In genomic region chr22:24265734-24266133, GRCh38 we compare ENCODE assay signal across 27 cellular contexts. TPM values are rescaled to one million over a fixed set of nuclear protein-coding genes. Genes with fewer than 3 reads are reported as not detected.
DNase-seq lines count a peak whose midpoint lies in the region; ATAC-seq, FAIRE-seq and TF ChIP-seq lines count a peak whose summit lies in the region.
"Had no signal": no experiment of that assay in that cellular context is flagged by ENCODE, and none has a peak within 500 bp of the region (broad histone marks: within the 10 kb centered on the region; RNA-seq: fewer than 3 reads in every experiment).

No MANE protein-coding gene starts in this region.

- DNase-seq in EL = peak; percentile 30
- DNase-seq in MM.1S = peak; percentile 78
- DNase-seq in GM12878 (ENCODE audit: low read depth, low spot score) = no peak
- peak; percentile 59 for DNase-seq in myocyte (ENCODE audit: low read depth)
- no peak for DNase-seq in SW 1271 (lab: John Stamatoyannopoulos, UW)
- DNase-seq in SIG-M5 treated with dmso at 0.1 percent for 504 hours (lab: John Stamatoyannopoulos, UW; ENCODE audit: unreplicated experiment) = no peak
- DNase-seq: activated CD8-positive, alpha-beta T cell treated with anti-CD3 and anti-CD28 coated beads for 36 hours; activated naive CD4-positive, alpha-beta T cell treated with anti-CD3 and anti-CD28 coated beads, Interleukin-2, amount 50 U/mL, for 16 hours; amniotic stem cell; Calu3; DND-41; dorsolateral prefrontal cortex; H7; left lung; NCI-H1048; NCI-H446; NCI-H774; retina; substantia nigra; trophoblast cell had no signal

- no peak for TF ChIP-seq EP300 in GM12878 (IDR thresholded peaks at IDR 0.05; ENCODE audit: borderline replicate concordance in 1 of 2, control insufficient read depth in 1 of 2, low read depth in 2 of 2, low read length in 2 of 2)

- TF ChIP-seq CTCF in MM.1S (IDR thresholded peaks at IDR 0.05; ENCODE audit: low read length) (no peak), GM12878 (IDR thresholded peaks at IDR 0.05 in 2 of 3, conservative IDR thresholded peaks at IDR 0.05 in 1 of 3; ENCODE audit: control insufficient read depth in 2 of 3, extremely low read depth in 1 of 3, insufficient read depth in 1 of 3, low read depth in 3 of 3, low read length in 3 of 3) (no peak)

- H3K4me2 ChIP-seq in MM.1S (ENCODE audit: low read depth, low read length) (no peak overlapping the region), GM12878 (ENCODE audit: control insufficient read depth, insufficient read depth) (no peak overlapping the region)

- TF ChIP-seq RAD21 in GM12878 (IDR thresholded peaks at IDR 0.05; ENCODE audit: insufficient read depth, low read depth, low read length) = no peak

- no peaks in the 10 kb centered on the region for H3K27me3 ChIP-seq in MM.1S (replicated peaks; ENCODE audit: insufficient read depth, low read length)
- no peaks in the 10 kb centered on the region for H3K27me3 ChIP-seq in GM12878 (replicated peaks in 1 of 2; ENCODE audit: control insufficient read depth in 2 of 2, insufficient read depth in 2 of 2, low read length in 1 of 2)
- H3K27me3 ChIP-seq: dorsolateral prefrontal cortex, left lung had no signal

- CTCF ChIA-PET in GM12878 (lab: Yijun Ruan, JAX) = no interaction called here

- H3K27ac ChIP-seq in MM.1S (ENCODE audit: low read length) (no peak overlapping the region), GM12878 (ENCODE audit: control insufficient read depth, insufficient read depth) (no peak overlapping the region)
- H3K27ac ChIP-seq: dorsolateral prefrontal cortex, left lung, parathyroid adenoma, SK-N-MC had no signal

- POLR2A ChIA-PET in GM12878 (lab: Charles Lee) = no interaction called here

- H3K36me3 ChIP-seq in MM.1S (replicated peaks; ENCODE audit: insufficient read depth, low read length) (no peaks in the 10 kb centered on the region), GM12878 (ENCODE audit: control insufficient read depth in 2 of 2, insufficient read depth in 2 of 2, low read length in 1 of 2) (no peaks in the 10 kb centered on the region)
- H3K36me3 ChIP-seq: left lung had no signal

- FAIRE-seq in GM12878 (lab: Jason Lieb, UNC) = no peak
- FAIRE-seq: GM18507, islet of Langerhans had no signal

- no peaks in the 10 kb centered on the region; the same call in 1 of the 2 replicates for H3F3A ChIP-seq in MM.1S (ENCODE audit: insufficient read depth, low read length)

- H2AFZ ChIP-seq in MM.1S (ENCODE audit: low read length) (no peak overlapping the region), GM12878 (ENCODE audit: control insufficient read depth, low read depth, low read length) (peak overlapping the region; percentile 37; the same call in 1 of the 2 replicates)
- H2AFZ ChIP-seq: parathyroid adenoma had no signal

- TF ChIP-seq POLR2A in GM12878 (IDR thresholded peaks at IDR 0.05; ENCODE audit: low read depth, low read length) = no peak

- H3K4me3 ChIP-seq in MM.1S (ENCODE audit: low read length) = no peak overlapping the region
- H3K4me3 ChIP-seq in GM12878 = no peak overlapping the region
- H3K4me3 ChIP-seq: dorsolateral prefrontal cortex, left lung, SK-N-MC, skin epidermis had no signal

- no peak for ATAC-seq in GM12878
- no peak for ATAC-seq in activated CD4-positive, CD25-positive, alpha-beta regulatory T cell treated with anti-CD3 and anti-CD28 coated beads, Interleukin-2, amount 50 U/mL, for 24 hours
- ATAC-seq: activated CD8-positive, alpha-beta T cell treated with anti-CD3 and anti-CD28 coated beads for 36 hours; left lung; stimulated activated memory B cell treated with anti-CD40 and anti-IgM and Interleukin-4, amounts not matched to agents 10 μg/mL and 1 μg/mL and 100 μg/mL, for 72 hours had no signal

- H3K4me1 ChIP-seq in MM.1S (ENCODE audit: low read length) (0 out of 2 replicates have a peak, but pooled peaks cover 5% of the 10 kb centered on the region), GM12878 (ENCODE audit: control insufficient read depth, insufficient read depth, low read length) (peaks cover 4% of the 10 kb centered on the region; the same call in 1 of the 2 replicates)
- H3K4me1 ChIP-seq: left lung, parathyroid adenoma had no signal

- H4K20me1 ChIP-seq in MM.1S (ENCODE audit: insufficient read depth, low read length) (no peaks in the 10 kb centered on the region), GM12878 (ENCODE audit: control insufficient read depth, insufficient read depth) (no peaks in the 10 kb centered on the region)

- no peaks in the 10 kb centered on the region for H3K9me2 ChIP-seq in MM.1S (replicated peaks; ENCODE audit: insufficient read depth, low read length)

- RAD21 ChIA-PET in GM12878 (lab: Charles Lee; ENCODE audit: unreplicated experiment) = no interaction called here

- in situ Hi-C loops in GM12878 (cut with MboI) = no loop called here

- H3K79me2 ChIP-seq in MM.1S (ENCODE audit: low read length) (no peaks in the 10 kb centered on the region), GM12878 (ENCODE audit: control insufficient read depth, insufficient read depth, low read length) (peaks cover under 1% of the 10 kb centered on the region)
- H3K79me2 ChIP-seq: parathyroid adenoma had no signal

- intact Hi-C loops in GM12878 (cut with micrococcal nuclease; ENCODE audit: unreplicated experiment) = no loop called here

- H3K9ac ChIP-seq in MM.1S (ENCODE audit: low read length) = no peak overlapping the region
- H3K9ac ChIP-seq in GM12878 (ENCODE audit: control insufficient read depth, insufficient read depth, low read length) = no peak overlapping the region
- H3K9ac ChIP-seq: parathyroid adenoma had no signal

- no TSS peak for BruUV-seq in GM12878 (replicated peaks; lab: Mats Ljungman, UMichigan)

- SMC1A ChIA-PET in GM12878 (lab: Charles Lee; ENCODE audit: uncharacterized antibody, unreplicated experiment) = no interaction called here

- no peaks in the 10 kb centered on the region for H3K9me3 ChIP-seq in MM.1S (replicated peaks; ENCODE audit: insufficient read depth, low read length)
- no peaks in the 10 kb centered on the region for H3K9me3 ChIP-seq in GM12878 (replicated peaks; ENCODE audit: control insufficient read depth, insufficient read depth, low read length)
- H3K9me3 ChIP-seq: left lung had no signal

TF ChIP-seq in GM12878, 131 proteins besides CTCF, POLR2A, EP300 and RAD21 (continues in another document):
- TF ChIP-seq KAT2A (conservative IDR thresholded peaks at IDR 0.05; ENCODE audit: control insufficient read depth, low read depth, low read length) = no peak
- no peak for TF ChIP-seq RFX5 (IDR thresholded peaks at IDR 0.05; ENCODE audit: low read depth, low read length)
- TF ChIP-seq ZNF217 (IDR thresholded peaks at IDR 0.05) = no peak

RNA-seq across cellular contexts. Expression of gene SPECC1L, which starts 4.9 kb away (rescaled TPM):
- 92.9 and 93.0 TPM in 2 replicates for total RNA-seq in GM12878 (2013; cell fraction: nucleolus; rRNA removed)
- total RNA-seq in GM12878 (2014; rRNA removed) (18.8 and 21.1 TPM in 2 replicates), GM12878 (2014; rRNA removed; fragmentation: Illumina TruSeq; extraction: Trizol) (22.6 and 23.4 TPM in 2 replicates), GM12878 (2021) (40.6 and 42.8 TPM in 2 replicates), myocyte (25.2 and 29.2 TPM in 2 replicates)
- polyA plus RNA-seq in GM12878 (2011; ENCODE audit: low read depth) = 5.2 TPM
- polyA plus RNA-seq in GM12878 (2011; rRNA removed) (16.4 and 17.8 TPM in 2 replicates), GM12878 (2014; fragmentation: Illumina TruSeq; extraction: Trizol) (21.1 and 21.5 TPM in 2 replicates), GM12878 (2014; fragmentation: Nextera tagmentation; extraction: Ambion mirVana) (1 to 10 TPM; 1.9 to 2.4 TPM), GM12878 (2014; rRNA removed) (17.5 and 18.3 TPM in 2 replicates), GM12878 (2016; fragmentation: Nextera tagmentation; extraction: Ambion mirVana) (10 to 100 TPM; 19.4 to 20.2 TPM)
- polyA plus RNA-seq in GM12878 (2011; cell fraction: cytosol; rRNA removed) = 11.3 and 13.2 TPM in 2 replicates
- polyA plus RNA-seq in GM12878 (2011; cell fraction: nucleus; rRNA removed) = 16.6 and 22.2 TPM in 2 replicates
- polyA plus RNA-seq in GM12878 (2012) = 8.2 and 9.4 TPM in 2 replicates
- 22.9 and 29.6 TPM in 2 replicates for polyA minus RNA-seq in GM12878 (2011; rRNA and poly(A)+ RNA removed)
- 6.0 and 9.1 TPM in 2 replicates for polyA minus RNA-seq in GM12878 (2011; cell fraction: cytosol; rRNA and poly(A)+ RNA removed)
- 13.8 and 25.5 TPM in 2 replicates for polyA minus RNA-seq in GM12878 (2011; cell fraction: nucleus; rRNA and poly(A)+ RNA removed)
- polyA plus RNA-seq in myocyte (2012) = 20.5 TPM

RNA-seq across cellular contexts. Expression of gene GGT5, which starts 20.9 kb away (rescaled TPM):
- not detected in 2 replicates for total RNA-seq in GM12878 (2013; cell fraction: nucleolus; rRNA removed)
- total RNA-seq in GM12878 (2014; rRNA removed) = not detected in 2 replicates
- not detected in 2 replicates for total RNA-seq in GM12878 (2014; rRNA removed; fragmentation: Illumina TruSeq; extraction: Trizol)
- total RNA-seq in GM12878 (2021) = not detected in 2 replicates
- not detected for polyA plus RNA-seq in GM12878 (2011; ENCODE audit: low read depth)
- polyA plus RNA-seq in GM12878 (2011; rRNA removed) = not detected in 2 replicates
- polyA plus RNA-seq in GM12878 (2011; cell fraction: cytosol; rRNA removed) = 0.03 and 0.19 TPM in 2 replicates
- 0.12 and 0.22 TPM in 2 replicates for polyA plus RNA-seq in GM12878 (2011; cell fraction: nucleus; rRNA removed)
- polyA plus RNA-seq in GM12878 (2012) = not detected in 2 replicates
- polyA plus RNA-seq in GM12878 (2014; fragmentation: Illumina TruSeq; extraction: Trizol) = not detected in 2 replicates
- not detected for polyA plus RNA-seq in GM12878 (2014; fragmentation: Nextera tagmentation; extraction: Ambion mirVana)
- polyA plus RNA-seq in GM12878 (2014; rRNA removed) = not detected in 2 replicates
- under 1 TPM in 1 of 2 experiments, not detected in 1; 0.34 TPM for polyA plus RNA-seq in GM12878 (2016; fragmentation: Nextera tagmentation; extraction: Ambion mirVana)
- polyA minus RNA-seq in GM12878 (2011; rRNA and poly(A)+ RNA removed) = 0.07 and 0.10 TPM in 2 replicates
- polyA minus RNA-seq in GM12878 (2011; cell fraction: cytosol; rRNA and poly(A)+ RNA removed) = not detected in 2 replicates
- 0.36 and 0.67 TPM in 2 replicates for polyA minus RNA-seq in GM12878 (2011; cell fraction: nucleus; rRNA and poly(A)+ RNA removed)
- 20.5 and 30.7 TPM in 2 replicates for total RNA-seq in myocyte
- polyA plus RNA-seq in myocyte (2012) = 16.2 TPM
- total RNA-seq: activated CD8-positive, alpha-beta T cell treated with anti-CD3 and anti-CD28 coated beads for 36 hours; H7 had no signal

Comparison
In these comparisons a context has a peak if more than half of its experiments do, and no peak if none do; other contexts are left out.
1. DNase-seq: peak in EL (single experiment), MM.1S (single experiment) and myocyte (single experiment); none in GM12878 (single experiment), SW 1271 (0 of 2) and SIG-M5 treated with dmso at 0.1 percent for 504 hours (single experiment).
2. RNA of gene GGT5, which starts 20.9 kb away (total RNA-seq): 20.5 to 30.7 TPM in myocyte; not detected in GM12878; every median in the first group is over 10 times any median in the second.